ENCODE assay signal across 8 cellular contexts in genomic region chr20:53847118-53847842, GRCh38.
DNase-seq lines count a peak whose midpoint lies in the region; ATAC-seq and TF ChIP-seq lines count a peak whose summit lies in the region.

No MANE protein-coding gene starts in this region.

- H3K4me1 ChIP-seq in gastroesophageal sphincter: no peaks in the 10 kb centered on the region

- no peak overlapping the region for H3K4me3 ChIP-seq in gastroesophageal sphincter

- no peak overlapping the region for H3K27ac ChIP-seq in gastroesophageal sphincter

- peak; percentile 19 for DNase-seq in activated naive CD4-positive, alpha-beta T cell treated with anti-CD3 and anti-CD28 coated beads for 36 hours
- DNase-seq in activated naive CD4-positive, alpha-beta T cell (lab: John Stamatoyannopoulos, UW): no peak
- DNase-seq in LHCN-M2 (ENCODE audit: low read depth) (peak; percentile 34), T-helper 9 cell (no peak), LoVo (ENCODE audit: low spot score) (no peak)
- DNase-seq in activated T-helper 1 cell treated with anti-CD3 and anti-CD28 coated beads, Interleukin-12 subunit alpha, Interleukin-12 subunit beta, Interleukin-2, Interleukin-4 antibody, amounts not matched to agents 30 ng/mL and 10 ng/mL and 1 ng/mL, durations not matched to agents 14 hours and 24 hours and 36 hours (ENCODE audit: low spot score): no peak

- TF ChIP-seq CTCF in gastroesophageal sphincter (IDR thresholded peaks at IDR 0.05): no peak

- H3K9me3 ChIP-seq in gastroesophageal sphincter: no peaks in the 10 kb centered on the region

- no peak for TF ChIP-seq EP300 in gastroesophageal sphincter (IDR thresholded peaks at IDR 0.05)

- no peaks in the 10 kb centered on the region for H3K27me3 Mint-ChIP-seq in activated naive CD4-positive, alpha-beta T cell treated with anti-CD3 and anti-CD28 coated beads for 36 hours (ENCODE audit: low read depth)
- H3K27me3 Mint-ChIP-seq in activated T-helper 1 cell treated with anti-CD3 and anti-CD28 coated beads, Interleukin-12 subunit alpha, Interleukin-12 subunit beta, Interleukin-2, Interleukin-4 antibody, amounts not matched to agents 30 ng/mL and 10 ng/mL and 1 ng/mL, durations not matched to agents 14 hours and 24 hours and 36 hours (ENCODE audit: insufficient read depth): peaks cover 2% of the 10 kb centered on the region
- H3K27me3 Mint-ChIP-seq in stimulated activated memory B cell treated with anti-CD40 and anti-IgM and Interleukin-4, amounts not matched to agents 10 μg/mL and 1 μg/mL and 100 μg/mL, for 72 hours: no peaks in the 10 kb centered on the region

- 83 to 87% methylated on average over 8 of the region's 8 CpGs for WGBS in gastroesophageal sphincter (ENCODE audit: low coverage in 1 of 2), 2 donors

- H3K36me3 ChIP-seq in gastroesophageal sphincter: no peaks in the 10 kb centered on the region

- no peak for TF ChIP-seq POLR2A in gastroesophageal sphincter (IDR thresholded peaks at IDR 0.05)

- CTCF ChIA-PET in activated naive CD4-positive, alpha-beta T cell treated with anti-CD3 and anti-CD28 coated beads for 36 hours (lab: Charles Lee): interaction anchor here (0.5 to 2.7 kb wide), 6 partner anchors 10 to 173 kb away, joined by 3 to 6 read pairs (median 3); no protein-coding TSS in a partner anchor

- peak overlapping the region; percentile 65 for H3K27ac Mint-ChIP-seq in activated naive CD4-positive, alpha-beta T cell treated with anti-CD3 and anti-CD28 coated beads for 36 hours
- H3K27ac Mint-ChIP-seq in activated T-helper 1 cell treated with anti-CD3 and anti-CD28 coated beads, Interleukin-12 subunit alpha, Interleukin-12 subunit beta, Interleukin-2, Interleukin-4 antibody, amounts not matched to agents 30 ng/mL and 10 ng/mL and 1 ng/mL, durations not matched to agents 14 hours and 24 hours and 36 hours: peak overlapping the region; percentile 69
- peak overlapping the region; percentile 79 for H3K27ac Mint-ChIP-seq in stimulated activated memory B cell treated with anti-CD40 and anti-IgM and Interleukin-4, amounts not matched to agents 10 μg/mL and 1 μg/mL and 100 μg/mL, for 72 hours

- H3K4me3 Mint-ChIP-seq in activated naive CD4-positive, alpha-beta T cell treated with anti-CD3 and anti-CD28 coated beads for 36 hours: peak overlapping the region; percentile 62
- H3K4me3 Mint-ChIP-seq in activated T-helper 1 cell treated with anti-CD3 and anti-CD28 coated beads, Interleukin-12 subunit alpha, Interleukin-12 subunit beta, Interleukin-2, Interleukin-4 antibody, amounts not matched to agents 30 ng/mL and 10 ng/mL and 1 ng/mL, durations not matched to agents 14 hours and 24 hours and 36 hours: peak overlapping the region; percentile 68
- peak overlapping the region; percentile 72 for H3K4me3 Mint-ChIP-seq in stimulated activated memory B cell treated with anti-CD40 and anti-IgM and Interleukin-4, amounts not matched to agents 10 μg/mL and 1 μg/mL and 100 μg/mL, for 72 hours

- no peaks in the 10 kb centered on the region for H3K27me3 ChIP-seq in gastroesophageal sphincter

- intact Hi-C loops in activated naive CD4-positive, alpha-beta T cell treated with anti-CD3 and anti-CD28 coated beads for 36 hours (cut with micrococcal nuclease): no loop called here
- intact Hi-C loops in activated T-helper 1 cell treated with anti-CD3 and anti-CD28 coated beads, Interleukin-12 subunit alpha, Interleukin-12 subunit beta, Interleukin-2, Interleukin-4 antibody, amounts not matched to agents 30 ng/mL and 10 ng/mL and 1 ng/mL, durations not matched to agents 14 hours and 24 hours and 36 hours (cut with micrococcal nuclease): no loop called here

- no peaks in the 10 kb centered on the region for H3K36me3 Mint-ChIP-seq in activated naive CD4-positive, alpha-beta T cell treated with anti-CD3 and anti-CD28 coated beads for 36 hours (ENCODE audit: low read depth)
- H3K36me3 Mint-ChIP-seq in activated T-helper 1 cell treated with anti-CD3 and anti-CD28 coated beads, Interleukin-12 subunit alpha, Interleukin-12 subunit beta, Interleukin-2, Interleukin-4 antibody, amounts not matched to agents 30 ng/mL and 10 ng/mL and 1 ng/mL, durations not matched to agents 14 hours and 24 hours and 36 hours (ENCODE audit: low read depth): no peaks in the 10 kb centered on the region
- H3K36me3 Mint-ChIP-seq in stimulated activated memory B cell treated with anti-CD40 and anti-IgM and Interleukin-4, amounts not matched to agents 10 μg/mL and 1 μg/mL and 100 μg/mL, for 72 hours: no peaks in the 10 kb centered on the region

- peaks cover 67% of the 10 kb centered on the region for H3K4me1 Mint-ChIP-seq in activated naive CD4-positive, alpha-beta T cell treated with anti-CD3 and anti-CD28 coated beads for 36 hours (ENCODE audit: low read depth)
- H3K4me1 Mint-ChIP-seq in activated T-helper 1 cell treated with anti-CD3 and anti-CD28 coated beads, Interleukin-12 subunit alpha, Interleukin-12 subunit beta, Interleukin-2, Interleukin-4 antibody, amounts not matched to agents 30 ng/mL and 10 ng/mL and 1 ng/mL, durations not matched to agents 14 hours and 24 hours and 36 hours (ENCODE audit: low read depth): peaks cover 61% of the 10 kb centered on the region
- H3K4me1 Mint-ChIP-seq in stimulated activated memory B cell treated with anti-CD40 and anti-IgM and Interleukin-4, amounts not matched to agents 10 μg/mL and 1 μg/mL and 100 μg/mL, for 72 hours: peaks cover 48% of the 10 kb centered on the region

- H3K9me3 Mint-ChIP-seq in activated naive CD4-positive, alpha-beta T cell treated with anti-CD3 and anti-CD28 coated beads for 36 hours: no peaks in the 10 kb centered on the region
- no peaks in the 10 kb centered on the region for H3K9me3 Mint-ChIP-seq in activated T-helper 1 cell treated with anti-CD3 and anti-CD28 coated beads, Interleukin-12 subunit alpha, Interleukin-12 subunit beta, Interleukin-2, Interleukin-4 antibody, amounts not matched to agents 30 ng/mL and 10 ng/mL and 1 ng/mL, durations not matched to agents 14 hours and 24 hours and 36 hours
- H3K9me3 Mint-ChIP-seq in stimulated activated memory B cell treated with anti-CD40 and anti-IgM and Interleukin-4, amounts not matched to agents 10 μg/mL and 1 μg/mL and 100 μg/mL, for 72 hours: no peaks in the 10 kb centered on the region

- ATAC-seq in stimulated activated memory B cell treated with anti-CD40 and anti-IgM and Interleukin-4, amounts not matched to agents 10 μg/mL and 1 μg/mL and 100 μg/mL, for 72 hours: peak; percentile 77
- no peak for ATAC-seq in gastroesophageal sphincter

Comparison
In these comparisons a context has a peak if more than half of its experiments do, and no peak if none do; other contexts are left out.
1. DNase-seq: peak in activated naive CD4-positive, alpha-beta T cell treated with anti-CD3 and anti-CD28 coated beads for 36 hours (single experiment) and LHCN-M2 (single experiment); none in activated naive CD4-positive, alpha-beta T cell (0 of 4), activated T-helper 1 cell treated with anti-CD3 and anti-CD28 coated beads, Interleukin-12 subunit alpha, Interleukin-12 subunit beta, Interleukin-2, Interleukin-4 antibody, amounts not matched to agents 30 ng/mL and 10 ng/mL and 1 ng/mL, durations not matched to agents 14 hours and 24 hours and 36 hours (single experiment), T-helper 9 cell (single experiment) and LoVo (single experiment).
2. Peak in every context shown above with its lines, with median percentiles within 50 percentile points of each other: H3K27ac Mint-ChIP-seq and H3K4me3 Mint-ChIP-seq.